In the genomic region with DNA sequence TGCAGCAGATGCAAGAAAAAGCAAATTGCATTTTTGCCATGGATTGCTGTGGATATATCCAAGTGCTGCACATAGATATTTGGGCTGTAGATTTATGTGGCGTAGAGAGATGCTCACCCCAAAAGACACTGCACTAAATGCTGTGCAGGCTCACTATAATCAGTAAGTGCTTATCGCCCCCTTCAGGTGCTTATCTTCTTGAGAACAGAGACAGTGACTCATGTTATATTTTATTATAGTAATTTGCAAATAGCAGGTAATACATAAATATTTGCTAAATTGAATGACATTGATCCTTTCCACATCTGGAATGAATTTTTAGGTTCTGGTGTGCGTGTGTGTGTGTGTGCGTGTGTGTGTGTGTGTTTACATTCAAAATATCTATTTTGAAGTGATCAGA, we compare ENCODE assay signal across 8 cellular contexts. TPM values are rescaled to one million over a fixed set of nuclear protein-coding genes. Genes with fewer than 3 reads are reported as not detected.
A peak's percentile ranks its signal among the peaks of the same experiment; 100 is the strongest.
DNase-seq lines count a peak whose midpoint lies in the region; ATAC-seq, FAIRE-seq and TF ChIP-seq lines count a peak whose summit lies in the region.
"Had no signal": no experiment of that assay in that cellular context is flagged by ENCODE, and none has a peak within 500 bp of the region (broad histone marks: within the 10 kb centered on the region; RNA-seq: fewer than 3 reads in every experiment).

No MANE protein-coding gene starts in this region.

- no peaks in the 10 kb centered on the region for H3K79me2 ChIP-seq in astrocyte (ENCODE audit: insufficient read depth, low read length)

- peaks cover 3% of the 10 kb centered on the region for H3K4me1 ChIP-seq in astrocyte (ENCODE audit: insufficient read depth, low read length)

- peak; percentile 33 for TF ChIP-seq CTCF in astrocyte (IDR thresholded peaks at IDR 0.05; ENCODE audit: insufficient read depth, low read depth, low read length)
- TF ChIP-seq CTCF in nephron progenitor cell (IDR thresholded peaks at IDR 0.05): peak; percentile 23

- peaks cover 4% of the 10 kb centered on the region for H3K9me3 Mint-ChIP-seq in astrocyte (ENCODE audit: unreplicated experiment)
- H3K9me3 Mint-ChIP-seq in nephron progenitor cell: no peaks in the 10 kb centered on the region
- H3K9me3 Mint-ChIP-seq in natural killer cell treated with Interleukin-12 subunit alpha and Interleukin-12 subunit beta and Interleukin-15 and Interleukin-18, amount 100 ng/mL, for 72 hours: no peaks in the 10 kb centered on the region

- H3K4me1 Mint-ChIP-seq in astrocyte (ENCODE audit: low read depth, unreplicated experiment): peaks cover 7% of the 10 kb centered on the region
- no peaks in the 10 kb centered on the region for H3K4me1 Mint-ChIP-seq in nephron progenitor cell
- no peaks in the 10 kb centered on the region for H3K4me1 Mint-ChIP-seq in natural killer cell treated with Interleukin-12 subunit alpha and Interleukin-12 subunit beta and Interleukin-15 and Interleukin-18, amount 100 ng/mL, for 72 hours (ENCODE audit: low read depth in 2 of 2)

- no peak overlapping the region for H2AFZ ChIP-seq in astrocyte (ENCODE audit: low read depth, low read length)

- peaks cover 2% of the 10 kb centered on the region for H3K36me3 Mint-ChIP-seq in astrocyte (ENCODE audit: low read depth, unreplicated experiment)
- no peaks in the 10 kb centered on the region for H3K36me3 Mint-ChIP-seq in nephron progenitor cell (ENCODE audit: low read depth)
- H3K36me3 Mint-ChIP-seq in natural killer cell treated with Interleukin-12 subunit alpha and Interleukin-12 subunit beta and Interleukin-15 and Interleukin-18, amount 100 ng/mL, for 72 hours: no peaks in the 10 kb centered on the region

- H3K4me3 Mint-ChIP-seq in astrocyte (ENCODE audit: unreplicated experiment) (no peak overlapping the region), nephron progenitor cell (no peak overlapping the region)
- no peak overlapping the region for H3K4me3 Mint-ChIP-seq in natural killer cell treated with Interleukin-12 subunit alpha and Interleukin-12 subunit beta and Interleukin-15 and Interleukin-18, amount 100 ng/mL, for 72 hours

- H3K27me3 Mint-ChIP-seq in astrocyte (ENCODE audit: low read depth, unreplicated experiment): peaks cover 9% of the 10 kb centered on the region
- peaks cover 9% of the 10 kb centered on the region for H3K27me3 Mint-ChIP-seq in nephron progenitor cell (ENCODE audit: low read depth, poor library complexity)
- H3K27me3 Mint-ChIP-seq in natural killer cell treated with Interleukin-12 subunit alpha and Interleukin-12 subunit beta and Interleukin-15 and Interleukin-18, amount 100 ng/mL, for 72 hours: peaks cover 11 to 12% of the 10 kb centered on the region in 2 donors

- H3K27ac Mint-ChIP-seq in astrocyte (ENCODE audit: unreplicated experiment): no peak overlapping the region
- no peak overlapping the region for H3K27ac Mint-ChIP-seq in nephron progenitor cell
- H3K27ac Mint-ChIP-seq in natural killer cell treated with Interleukin-12 subunit alpha and Interleukin-12 subunit beta and Interleukin-15 and Interleukin-18, amount 100 ng/mL, for 72 hours: no peak overlapping the region

- DNase-seq in ELR (ENCODE audit: low read depth): peak; percentile 73
- peak; percentile 52 for DNase-seq in M059J (ENCODE audit: low read depth)
- peak; percentile 29 for DNase-seq in astrocyte (ENCODE audit: low read depth)
- no peak for DNase-seq in nephron progenitor cell
- no peak for DNase-seq in natural killer cell treated with Interleukin-12 subunit alpha and Interleukin-12 subunit beta and Interleukin-15 and Interleukin-18, amount 100 ng/mL, for 72 hours (ENCODE audit: low spot score)

- FAIRE-seq in astrocyte (lab: Jason Lieb, UNC): no peak

- H3K4me3 ChIP-seq in astrocyte (ENCODE audit: insufficient read depth, low read depth, low read length): no peak overlapping the region
- H3K4me3 ChIP-seq: SJSA1 had no signal

- no peak for ATAC-seq in natural killer cell treated with Interleukin-12 subunit alpha and Interleukin-12 subunit beta and Interleukin-15 and Interleukin-18, amount 100 ng/mL, for 72 hours
- ATAC-seq in HG03442 (IDR thresholded peaks at IDR 0.05; ENCODE audit: unreplicated experiment) (no peak), HG03139 (IDR thresholded peaks at IDR 0.05; ENCODE audit: unreplicated experiment) (no peak)

- H3K9ac ChIP-seq in astrocyte (ENCODE audit: low read length): no peak overlapping the region

- no peak overlapping the region for H3K27ac ChIP-seq in astrocyte (ENCODE audit: low read depth, low read length)
- H3K27ac ChIP-seq: SJSA1 had no signal

- no peak overlapping the region for H3K4me2 ChIP-seq in astrocyte (ENCODE audit: low read length)

- no peaks in the 10 kb centered on the region for H3K36me3 ChIP-seq in astrocyte (ENCODE audit: insufficient read depth, low read length)
- H3K36me3 ChIP-seq: SJSA1 had no signal

- H3K27me3 ChIP-seq in astrocyte (ENCODE audit: insufficient read depth, low read length): no peaks in the 10 kb centered on the region
- H3K27me3 ChIP-seq: SJSA1 had no signal

- no peaks in the 10 kb centered on the region for H4K20me1 ChIP-seq in astrocyte (ENCODE audit: insufficient read depth, low read length)

- no peaks in the 10 kb centered on the region for H3K9me3 ChIP-seq in astrocyte (ENCODE audit: insufficient read depth, low read depth, low read length)
- H3K9me3 ChIP-seq: SJSA1 had no signal

RNA-seq across cellular contexts. Expression of a gene that starts 36.8 kb away (rescaled TPM):
- total RNA-seq in M059J (2014; rRNA removed; shearing (Covaris generic)): 3.1 and 5.3 TPM in 2 replicates
- total RNA-seq in astrocyte: 7.9 and 9.1 TPM in 2 replicates
- 10 to 100 TPM in 1 of 2 donors, 1 to 10 TPM in 1; 8.1 to 10.3 TPM for total RNA-seq in natural killer cell treated with Interleukin-12 subunit alpha and Interleukin-12 subunit beta and Interleukin-15 and Interleukin-18, amount 100 ng/mL, for 72 hours

Comparison
In these comparisons a context has a peak if more than half of its experiments do, and no peak if none do; other contexts are left out.
1. DNase-seq: peak in ELR (single experiment), M059J (single experiment) and astrocyte (single experiment); none in nephron progenitor cell (single experiment) and natural killer cell treated with Interleukin-12 subunit alpha and Interleukin-12 subunit beta and Interleukin-15 and Interleukin-18, amount 100 ng/mL, for 72 hours (single experiment).